In genomic region chr15:75030023-75030413, GRCh38 we compare ENCODE assay signal across 1 cellular context.
TF ChIP-seq lines count a peak whose summit lies in the region.

No MANE protein-coding gene starts in this region.

TF ChIP-seq in GM23338, 12 proteins besides CTCF, POLR2A, EP300 and RAD21 (continued from another document):
- TF ChIP-seq ZNF462 (CRISPR knock-in tag; IDR thresholded peaks at IDR 0.05): no peak
- TF ChIP-seq EZH2phosphoT487 (IDR thresholded peaks at IDR 0.05; ENCODE audit: unreplicated experiment): no peak
- TF ChIP-seq REST (IDR thresholded peaks at IDR 0.05; ENCODE audit: unreplicated experiment): no peak
- no peak for TF ChIP-seq NANOG (IDR thresholded peaks at IDR 0.05; ENCODE audit: borderline replicate concordance)
- no peak for TF ChIP-seq ZNF114 (CRISPR knock-in tag; IDR thresholded peaks at IDR 0.05)
- TF ChIP-seq CREB1 (CRISPR knock-in tag; IDR thresholded peaks at IDR 0.05; ENCODE audit: low read depth): no peak
- TF ChIP-seq STAT1 (IDR thresholded peaks at IDR 0.05; ENCODE audit: unreplicated experiment): no peak
TF ChIP-seq in GM23338: peak in this region for 0.
